ENCODE assay signal across 24 cellular contexts in genomic region chr12:57193706-57194245, GRCh38. TPM values are rescaled to one million over a fixed set of nuclear protein-coding genes. Genes with fewer than 3 reads are reported as not detected.
DNase-seq lines count a peak whose midpoint lies in the region; ATAC-seq and TF ChIP-seq lines count a peak whose summit lies in the region.
"Had no signal": no experiment of that assay in that cellular context is flagged by ENCODE, and none has a peak within 500 bp of the region (broad histone marks: within the 10 kb centered on the region; RNA-seq: fewer than 3 reads in every experiment).

No MANE protein-coding gene starts in this region.

- H2AK9ac ChIP-seq in IMR-90 (replicated peaks; ENCODE audit: low read depth, low read length, poor library complexity), result peak overlapping the region; percentile 1

- H3K9ac ChIP-seq in IMR-90 (ENCODE audit: low read depth, low read length), result no peak overlapping the region
- H3K9ac ChIP-seq in neuronal stem cell (ENCODE audit: low read depth, low read length, poor library complexity), result no peak overlapping the region
- H3K9ac ChIP-seq: BLaER1 treated with 17β-estradiol and CSF1 and Interleukin-3, amounts not matched to agents 10 nM and 100 nM had no signal

- H4K91ac ChIP-seq in IMR-90 (ENCODE audit: insufficient read depth, low read depth, low read length) (no peak overlapping the region), neuronal stem cell (ENCODE audit: low read depth, low read length, poor library complexity) (no peak overlapping the region)

- POLR2A ChIA-PET in IMR-90 (lab: Charles Lee; ENCODE audit: unreplicated experiment), result no interaction called here
- POLR2A ChIA-PET in WTC11 (lab: Charles Lee), result no interaction called here

- peaks cover 7% of the 10 kb centered on the region; the same call in 1 of the 2 replicates for H3K9me1 ChIP-seq in IMR-90 (ENCODE audit: insufficient read depth, low read length)

- H2BK5ac ChIP-seq in IMR-90 (ENCODE audit: low read depth, low read length, poor library complexity, severe bottlenecking) (no peak overlapping the region), neuronal stem cell (ENCODE audit: low read length) (peak overlapping the region; percentile 53)

- no peaks in the 10 kb centered on the region for H3K4me1 Mint-ChIP-seq in WTC11

- no peak overlapping the region for H2BK15ac ChIP-seq in IMR-90 (ENCODE audit: low read depth, low read length)
- no peak overlapping the region for H2BK15ac ChIP-seq in neuronal stem cell (ENCODE audit: low read length)

- no peaks in the 10 kb centered on the region for H3K27me3 Mint-ChIP-seq in WTC11 (ENCODE audit: low read depth)
- H3K27me3 Mint-ChIP-seq: CD4-positive, alpha-beta T cell had no signal

- TF ChIP-seq RAD21 in IMR-90 (IDR thresholded peaks at IDR 0.05; ENCODE audit: low read length), result no peak

- no peak overlapping the region for H4K5ac ChIP-seq in IMR-90 (ENCODE audit: low read depth, low read length)

- H3K4me2 ChIP-seq in IMR-90 (ENCODE audit: low read depth, low read length), result no peak overlapping the region
- H3K4me2 ChIP-seq in neuronal stem cell (ENCODE audit: insufficient read depth, low read length, poor library complexity, severe bottlenecking), result no peak overlapping the region
- H3K4me2 ChIP-seq: A549 had no signal

- peak overlapping the region; percentile 53; the same call in 1 of the 2 replicates for H3K27ac Mint-ChIP-seq in WTC11
- H3K27ac Mint-ChIP-seq: CD4-positive, alpha-beta T cell had no signal

- no peak overlapping the region for H3K14ac ChIP-seq in IMR-90 (replicated peaks; ENCODE audit: low read depth, low read length)
- no peak overlapping the region for H3K14ac ChIP-seq in neuronal stem cell (ENCODE audit: low read length)

- peaks cover 74% of the 10 kb centered on the region for H3K36me3 Mint-ChIP-seq in WTC11

- H2BK12ac ChIP-seq in neuronal stem cell (ENCODE audit: low read length), result no peak overlapping the region

- TF ChIP-seq CTCF in IMR-90 (conservative IDR thresholded peaks at IDR 0.05; ENCODE audit: low read depth, low read length) (no peak), WTC11 (IDR thresholded peaks at IDR 0.05) (no peak)

- H3K79me1 ChIP-seq in IMR-90 (ENCODE audit: low read depth in 1 of 2, low read length in 2 of 2) (peaks cover 12 to 26% of the 10 kb centered on the region in 2 experiments), neuronal stem cell (ENCODE audit: low read depth, low read length) (peaks cover 10% of the 10 kb centered on the region)

- H3K4ac ChIP-seq in IMR-90 (ENCODE audit: low read depth, low read length) (no peak overlapping the region), neuronal stem cell (ENCODE audit: low read length) (no peak overlapping the region)

- no TSS peak for BruUV-seq in IMR-90 (replicated peaks; lab: Mats Ljungman, UMichigan)

- no peaks in the 10 kb centered on the region for H3K9me3 ChIP-seq in IMR-90 (ENCODE audit: control insufficient read depth, insufficient read depth, low read length)
- H3K9me3 ChIP-seq in neuronal stem cell (replicated peaks in 1 of 2; ENCODE audit: control insufficient read depth in 2 of 2, insufficient read depth in 1 of 2, low read depth in 1 of 2, low read length in 2 of 2), result peaks cover 0 to 8% of the 10 kb centered on the region in 2 donors
- H3K9me3 ChIP-seq: A549; BLaER1 treated with 17β-estradiol and CSF1 and Interleukin-3, amounts not matched to agents 10 nM and 100 nM; MG63 had no signal

- in situ Hi-C loops in IMR-90 (cut with MboI; ENCODE audit: low sequenced_read_pairs), result no loop called here

- H3K23ac ChIP-seq in IMR-90 (ENCODE audit: low read depth, low read length) (no peak overlapping the region), neuronal stem cell (ENCODE audit: low read depth, low read length, poor library complexity) (peak overlapping the region; percentile 55)

- dilution Hi-C loops in IMR-90 (cut with HindIII; ENCODE audit: low sequenced_read_pairs, unreplicated experiment), result no loop called here

- H2AK5ac ChIP-seq in IMR-90 (ENCODE audit: low read depth, low read length) (no peak overlapping the region), neuronal stem cell (ENCODE audit: low read depth, low read length) (no peak overlapping the region)

- H3K18ac ChIP-seq in IMR-90 (ENCODE audit: low read depth, low read length) (no peak overlapping the region), neuronal stem cell (ENCODE audit: low read length) (no peak overlapping the region)

- H3K4me3 Mint-ChIP-seq in WTC11, result no peak overlapping the region
- H3K4me3 Mint-ChIP-seq: CD4-positive, alpha-beta T cell had no signal

- peaks cover 100% of the 10 kb centered on the region for H3K36me3 ChIP-seq in IMR-90 (ENCODE audit: control insufficient read depth, insufficient read depth, low read length)
- peaks cover 95 to 100% of the 10 kb centered on the region in 2 donors for H3K36me3 ChIP-seq in neuronal stem cell (replicated peaks in 1 of 2; ENCODE audit: control insufficient read depth in 2 of 2, insufficient read depth in 2 of 2, low read length in 2 of 2)

- peak; percentile 77 for DNase-seq in DMS53 treated with DMSO at 0.1 percent for 48 hours (lab: John Stamatoyannopoulos, UW; ENCODE audit: unreplicated experiment)
- no peak for DNase-seq in IMR-90
- DNase-seq in WTC11 (ENCODE audit: low spot score), result no peak
- DNase-seq in neuronal stem cell (ENCODE audit: low spot score), result no peak
- no peak for DNase-seq in activated CD8-positive, alpha-beta memory T cell treated with anti-CD3 and anti-CD28 coated beads for 24 hours
- no peak for DNase-seq in NCI-H748 (lab: John Stamatoyannopoulos, UW; ENCODE audit: unreplicated experiment)
- no peak for DNase-seq in NCI-H1436 (lab: John Stamatoyannopoulos, UW)
- DNase-seq: AML-193; CD4-positive, alpha-beta T cell; COR-L47; DMS79 treated with DMSO at 0.1 percent for 48 hours; KBM-7; MG63; NCI-H1105 treated with DMSO at 0.1 percent for 48 hours; NCI-H1694 treated with DMSO at 0.1 percent for 48 hours; NCI-H2081; NCI-H446 treated with DMSO at 0.1 percent for 48 hours; RPMI8226; SHP77; T-helper 1 cell had no signal

- H3K27me3 ChIP-seq in IMR-90 (ENCODE audit: control insufficient read depth, insufficient read depth, low read length) (no peaks in the 10 kb centered on the region), neuronal stem cell (ENCODE audit: control insufficient read depth in 3 of 3, insufficient read depth in 3 of 3, low read depth in 1 of 3, low read length in 3 of 3) (no peaks in the 10 kb centered on the region)
- H3K27me3 ChIP-seq: BLaER1 treated with 17β-estradiol and CSF1 and Interleukin-3, amounts not matched to agents 10 nM and 100 nM; MG63 had no signal

- peaks cover 22% of the 10 kb centered on the region for H4K20me1 ChIP-seq in IMR-90 (ENCODE audit: insufficient read depth, low read length)

- no peak for ATAC-seq in IMR-90 (ENCODE audit: low read depth)
- no peak for ATAC-seq in WTC11
- ATAC-seq: A549 had no signal

- H2AFZ ChIP-seq in IMR-90 (replicated peaks; ENCODE audit: low read length, poor library complexity), result no peak overlapping the region
- H2AFZ ChIP-seq in neuronal stem cell (ENCODE audit: low read length), result no peak overlapping the region

- CTCF ChIA-PET in IMR-90 (lab: Yijun Ruan, JAX), result no interaction called here
- CTCF ChIA-PET in WTC11 (lab: Charles Lee), result no interaction called here

- TF ChIP-seq POLR2A in IMR-90 (IDR thresholded peaks at IDR 0.05; ENCODE audit: low read depth, low read length), result no peak

- H2BK120ac ChIP-seq in IMR-90 (ENCODE audit: low read depth, low read length), result no peak overlapping the region
- no peak overlapping the region for H2BK120ac ChIP-seq in neuronal stem cell (ENCODE audit: low read depth, low read length)

- H3K56ac ChIP-seq in IMR-90 (ENCODE audit: extremely low read depth, insufficient read depth, low read length), result no peak overlapping the region

- H3K4me3 ChIP-seq in IMR-90 (ENCODE audit: insufficient read depth, low read depth, low read length) (no peak overlapping the region), neuronal stem cell (ENCODE audit: low read length in 2 of 2) (no peak overlapping the region)
- H3K4me3 ChIP-seq: A549; BLaER1 treated with 17β-estradiol and CSF1 and Interleukin-3, amounts not matched to agents 10 nM and 100 nM; MG63 had no signal

- no peak overlapping the region for H2BK20ac ChIP-seq in IMR-90 (ENCODE audit: low read depth, low read length)

- no peak overlapping the region for H4K8ac ChIP-seq in IMR-90 (ENCODE audit: low read depth in 2 of 2, low read length in 2 of 2)
- H4K8ac ChIP-seq in neuronal stem cell (ENCODE audit: low read depth, low read length), result no peak overlapping the region

- peaks cover 5% of the 10 kb centered on the region; the same call in 1 of the 2 replicates for H3K9me3 Mint-ChIP-seq in WTC11
- H3K9me3 Mint-ChIP-seq: CD4-positive, alpha-beta T cell had no signal

- WGBS in IMR-90 (ENCODE audit: extremely low coverage in 2 of 2, insufficient read length in 1 of 2), 2 experiments, result 94% methylated on average over 15 of the region's 19 CpGs; no CpG with 5 or more reads in 1 of the 2 experiments
- WGBS in neuronal stem cell (ENCODE audit: extremely low coverage in 2 of 2, insufficient read length in 2 of 2, insufficient replicate concordance in 1 of 2), 2 donors, result no CpG with 5 or more reads among the region's 19 CpGs

- no peak overlapping the region for H3K27ac ChIP-seq in IMR-90 (ENCODE audit: insufficient read depth, low read length)
- no peak overlapping the region for H3K27ac ChIP-seq in neuronal stem cell (replicated peaks; ENCODE audit: low read length)
- H3K27ac ChIP-seq: A549; BLaER1 treated with 17β-estradiol and CSF1 and Interleukin-3, amounts not matched to agents 10 nM and 100 nM had no signal

- H3K4me1 ChIP-seq in IMR-90 (ENCODE audit: control insufficient read depth, insufficient read depth, low read length) (no peaks in the 10 kb centered on the region), neuronal stem cell (ENCODE audit: control insufficient read depth in 2 of 2, insufficient read depth in 1 of 2, low read depth in 1 of 2, low read length in 2 of 2) (no peaks in the 10 kb centered on the region)
- H3K4me1 ChIP-seq: A549 had no signal

- intact Hi-C loops in IMR-90 (cut with micrococcal nuclease), result no loop called here

RNA-seq across cellular contexts. Expression of gene NXPH4, which starts 22.8 kb away (rescaled TPM):
- total RNA-seq in IMR-90 (2012; rRNA removed) (0.36 and 0.56 TPM in 2 replicates), WTC11 (2021) (3.7 to 4.9 TPM (median 4.4 TPM) in 3 replicates)
- 3.3 and 3.8 TPM in 2 replicates for polyA plus RNA-seq in IMR-90 (2012; rRNA removed)
- 4.8 and 7.5 TPM in 2 replicates for polyA plus RNA-seq in IMR-90 (2012; cell fraction: cytosol; rRNA removed)
- 3.3 and 5.8 TPM in 2 replicates for polyA plus RNA-seq in IMR-90 (2012; cell fraction: nucleus; rRNA removed; ENCODE audit: low replicate concordance)
- polyA plus RNA-seq in neuronal stem cell (2013, experiment 1 of 2), result 0.26 TPM
- 0.29 TPM for polyA plus RNA-seq in neuronal stem cell (2013, experiment 2 of 2)
- total RNA-seq: CD4-positive, alpha-beta T cell had no signal

RNA-seq across cellular contexts. Expression of gene SHMT2, which starts 35.7 kb away (rescaled TPM):
- total RNA-seq in IMR-90 (2012; rRNA removed), result 225 and 266 TPM in 2 replicates
- polyA plus RNA-seq in IMR-90 (2012; rRNA removed), result 302 and 364 TPM in 2 replicates
- 201 and 323 TPM in 2 replicates for polyA plus RNA-seq in IMR-90 (2012; cell fraction: cytosol; rRNA removed)
- 303 and 511 TPM in 2 replicates for polyA plus RNA-seq in IMR-90 (2012; cell fraction: nucleus; rRNA removed; ENCODE audit: low replicate concordance)
- 262 to 297 TPM (median 265 TPM) in 3 replicates for total RNA-seq in WTC11 (2021)
- 117 TPM for polyA plus RNA-seq in neuronal stem cell (2013, experiment 1 of 2)
- polyA plus RNA-seq in neuronal stem cell (2013, experiment 2 of 2), result 112 TPM

RNA-seq across cellular contexts. Expression of gene LRP1-AS, which starts 46.4 kb away (rescaled TPM):
- total RNA-seq in IMR-90 (2012; rRNA removed), result not detected in 2 replicates
- polyA plus RNA-seq in IMR-90 (2012; rRNA removed), result not detected in 2 replicates
- not detected in 2 replicates for polyA plus RNA-seq in IMR-90 (2012; cell fraction: cytosol; rRNA removed)
- not detected in 2 replicates for polyA plus RNA-seq in IMR-90 (2012; cell fraction: nucleus; rRNA removed; ENCODE audit: low replicate concordance)
- not detected in 3 replicates for total RNA-seq in WTC11 (2021)
- not detected for polyA plus RNA-seq in neuronal stem cell (2013, experiment 1 of 2)
- polyA plus RNA-seq in neuronal stem cell (2013, experiment 2 of 2), result not detected
- total RNA-seq: CD4-positive, alpha-beta T cell; H4; LHCN-M2 had no signal
- polyA plus RNA-seq: A549 had no signal

RNA-seq across cellular contexts. Expression of gene STAC3, which starts 57.2 kb away (rescaled TPM):
- total RNA-seq in IMR-90 (2012; rRNA removed) (under 0.01 and 0.18 TPM in 2 replicates), WTC11 (2021) (3.2 to 3.4 TPM (median 3.3 TPM) in 3 replicates)
- polyA plus RNA-seq in IMR-90 (2012; rRNA removed), result 0.67 and 0.80 TPM in 2 replicates
- polyA plus RNA-seq in IMR-90 (2012; cell fraction: cytosol; rRNA removed), result 0.13 and 0.66 TPM in 2 replicates
- polyA plus RNA-seq in IMR-90 (2012; cell fraction: nucleus; rRNA removed; ENCODE audit: low replicate concordance), result 2.9 and 4.4 TPM in 2 replicates
- 0.79 TPM for polyA plus RNA-seq in neuronal stem cell (2013, experiment 1 of 2)
- 0.93 TPM for polyA plus RNA-seq in neuronal stem cell (2013, experiment 2 of 2)
- total RNA-seq: H4 had no signal
